In genomic region chr3:38826001-38826400, GRCh38 we compare ENCODE assay signal across 26 cellular contexts. TPM values are rescaled to one million over a fixed set of nuclear protein-coding genes. Genes with fewer than 3 reads are reported as not detected.
"Had no signal": no experiment of that assay in that cellular context is flagged by ENCODE, and none has a peak within 500 bp of the region (broad histone marks: within the 10 kb centered on the region; RNA-seq: fewer than 3 reads in every experiment).

No MANE protein-coding gene starts in this region.

- H3K4me3 ChIP-seq: K562, SJSA1, SK-N-MC had no signal

- DNase-seq: Kasumi-1, MV-4-11, NCI-H1048, NCI-H1105, NCI-H1417, NCI-H1436 treated with DMSO at 0.1 percent for 48 hours, NCI-H1694, NCI-H187 treated with DMSO at 0.1 percent for 48 hours, NCI-H2081, NCI-H2107, NCI-H2227 treated with DMSO at 0.1 percent for 48 hours, NCI-H446, NCI-H510A, NCI-H524 treated with DMSO at 0.1 percent for 48 hours, NCI-H69, NCI-H774, Right ventricle myocardium superior, RPMI8226, SIG-M5 had no signal

- H3K4me2 ChIP-seq: KMS-11 had no signal

- H3K36me3 ChIP-seq: SJSA1 had no signal

- H3K9ac ChIP-seq: KMS-11 had no signal

- H3K27ac ChIP-seq: HL-60, KMS-11, SJSA1, SK-N-MC had no signal

- H3K9me3 ChIP-seq: SJSA1 had no signal

RNA-seq across cellular contexts. Expression of gene SCN10A, which starts 10.0 kb away (rescaled TPM):
- total RNA-seq: K562, MCF 10A, SJSA1 had no signal
- polyA plus RNA-seq: IgD-negative memory B cell, K562 had no signal
